18 cellular contexts compared by ENCODE assay signal in genomic region chr11:121444508-121444907, GRCh38. TPM values are rescaled to one million over a fixed set of nuclear protein-coding genes. Genes with fewer than 3 reads are reported as not detected.
DNase-seq lines count a peak whose midpoint lies in the region; ATAC-seq, FAIRE-seq and TF ChIP-seq lines count a peak whose summit lies in the region.
"Had no signal": no experiment of that assay in that cellular context is flagged by ENCODE, and none has a peak within 500 bp of the region (broad histone marks: within the 10 kb centered on the region; RNA-seq: fewer than 3 reads in every experiment).

No MANE protein-coding gene starts in this region.

- FAIRE-seq in GM18507 (lab: Jason Lieb, UNC): peak; percentile 5

- H3K27me3 Mint-ChIP-seq in stimulated activated naive CD8-positive, alpha-beta T cell treated with anti-CD3 and anti-CD28 coated beads, Interleukin-15, Interleukin-2, amounts not matched to agents 100 ng/mL and 50 ng/mL, for 24 hours: no peaks in the 10 kb centered on the region
- no peaks in the 10 kb centered on the region for H3K27me3 Mint-ChIP-seq in activated naive CD8-positive, alpha-beta T cell treated with anti-CD3 and anti-CD28 coated beads for 36 hours

- H3K4me3 ChIP-seq in hepatocyte: no peak overlapping the region
- H3K4me3 ChIP-seq: SJSA1 had no signal

- no peaks in the 10 kb centered on the region for H4K20me1 ChIP-seq in hepatocyte (ENCODE audit: insufficient read depth, poor library complexity, severe bottlenecking)

- no peaks in the 10 kb centered on the region for H3K27me3 ChIP-seq in hepatocyte
- H3K27me3 ChIP-seq: SJSA1 had no signal

- 89% methylated on average over 5 of the region's 5 CpGs for WGBS in hepatocyte (ENCODE audit: low lambda C conversion rate, missing lambda C conversion rate)

- H3K27ac ChIP-seq in hepatocyte: no peak overlapping the region
- H3K27ac ChIP-seq: SJSA1 had no signal

- no peaks in the 10 kb centered on the region for H3K36me3 ChIP-seq in hepatocyte (replicated peaks; ENCODE audit: insufficient read depth, low read depth)
- H3K36me3 ChIP-seq: SJSA1 had no signal

- H3K9me3 Mint-ChIP-seq in stimulated activated naive CD8-positive, alpha-beta T cell treated with anti-CD3 and anti-CD28 coated beads, Interleukin-15, Interleukin-2, amounts not matched to agents 100 ng/mL and 50 ng/mL, for 24 hours: no peaks in the 10 kb centered on the region
- H3K9me3 Mint-ChIP-seq in activated naive CD8-positive, alpha-beta T cell treated with anti-CD3 and anti-CD28 coated beads for 36 hours: no peaks in the 10 kb centered on the region
- H3K9me3 Mint-ChIP-seq: HFFc6 had no signal

- H3K9me3 ChIP-seq in hepatocyte (ENCODE audit: low read depth): no peaks in the 10 kb centered on the region
- H3K9me3 ChIP-seq: SJSA1 had no signal

- DNase-seq in stimulated activated naive CD8-positive, alpha-beta T cell treated with anti-CD3 and anti-CD28 coated beads, Interleukin-15, Interleukin-2, amounts not matched to agents 100 U/mL and 50 U/mL, for 24 hours: no peak
- DNase-seq in GM18507 (ENCODE audit: extremely low spot score, insufficient read length, low read depth) (no peak), hepatocyte (ENCODE audit: low spot score) (no peak), NCI-H1105 treated with DMSO at 0.1 percent for 48 hours (lab: John Stamatoyannopoulos, UW) (no peak)
- no peak for DNase-seq in activated naive CD8-positive, alpha-beta T cell treated with anti-CD3 and anti-CD28 coated beads for 36 hours
- DNase-seq: DMS79, GDM1, GOT3, HFFc6, KBM-7, NCI-H1048, NCI-H1694, NCI-H345, NCI-H526 treated with DMSO at 0.1 percent for 48 hours, PC-3 had no signal

- peak overlapping the region; percentile 51 for H3K27ac Mint-ChIP-seq in stimulated activated naive CD8-positive, alpha-beta T cell treated with anti-CD3 and anti-CD28 coated beads, Interleukin-15, Interleukin-2, amounts not matched to agents 100 ng/mL and 50 ng/mL, for 24 hours
- H3K27ac Mint-ChIP-seq in activated naive CD8-positive, alpha-beta T cell treated with anti-CD3 and anti-CD28 coated beads for 36 hours: peak overlapping the region; percentile 90
- H3K27ac Mint-ChIP-seq: HFFc6 had no signal

- TF ChIP-seq CTCF in hepatocyte (IDR thresholded peaks at IDR 0.05; ENCODE audit: poor library complexity): no peak

- H2AFZ ChIP-seq in hepatocyte: no peak overlapping the region

- no peaks in the 10 kb centered on the region for H3K79me2 ChIP-seq in hepatocyte

- peaks cover 56% of the 10 kb centered on the region for H3K4me1 Mint-ChIP-seq in stimulated activated naive CD8-positive, alpha-beta T cell treated with anti-CD3 and anti-CD28 coated beads, Interleukin-15, Interleukin-2, amounts not matched to agents 100 ng/mL and 50 ng/mL, for 24 hours (ENCODE audit: low read depth)
- peaks cover 56% of the 10 kb centered on the region for H3K4me1 Mint-ChIP-seq in activated naive CD8-positive, alpha-beta T cell treated with anti-CD3 and anti-CD28 coated beads for 36 hours

- peaks cover 14% of the 10 kb centered on the region for H3K36me3 Mint-ChIP-seq in stimulated activated naive CD8-positive, alpha-beta T cell treated with anti-CD3 and anti-CD28 coated beads, Interleukin-15, Interleukin-2, amounts not matched to agents 100 ng/mL and 50 ng/mL, for 24 hours (ENCODE audit: low read depth)
- H3K36me3 Mint-ChIP-seq in activated naive CD8-positive, alpha-beta T cell treated with anti-CD3 and anti-CD28 coated beads for 36 hours: peaks cover 32% of the 10 kb centered on the region

- H3K9me2 ChIP-seq in hepatocyte (replicated peaks; ENCODE audit: insufficient read depth): no peaks in the 10 kb centered on the region

- H3K4me1 ChIP-seq in hepatocyte (ENCODE audit: insufficient read depth): no peaks in the 10 kb centered on the region
- H3K4me1 ChIP-seq: SJSA1 had no signal

- H3K4me2 ChIP-seq in hepatocyte: no peak overlapping the region

- H3K4me3 Mint-ChIP-seq in stimulated activated naive CD8-positive, alpha-beta T cell treated with anti-CD3 and anti-CD28 coated beads, Interleukin-15, Interleukin-2, amounts not matched to agents 100 ng/mL and 50 ng/mL, for 24 hours: no peak overlapping the region
- H3K4me3 Mint-ChIP-seq in activated naive CD8-positive, alpha-beta T cell treated with anti-CD3 and anti-CD28 coated beads for 36 hours: no peak overlapping the region
- H3K4me3 Mint-ChIP-seq: HFFc6 had no signal

- no peak for ATAC-seq in stimulated activated naive CD8-positive, alpha-beta T cell treated with anti-CD3 and anti-CD28 coated beads, Interleukin-15, Interleukin-2, amounts not matched to agents 100 U/mL and 50 U/mL, for 24 hours
- no peak for ATAC-seq in HG03342 (IDR thresholded peaks at IDR 0.05; ENCODE audit: unreplicated experiment)
- ATAC-seq: PC-3 had no signal

RNA-seq across cellular contexts. Expression of gene SORL1, which starts 7.6 kb away (rescaled TPM):
- total RNA-seq in activated naive CD8-positive, alpha-beta T cell treated with anti-CD3 and anti-CD28 coated beads for 36 hours: 10 to 100 TPM; 47.5 to 47.9 TPM
- 26.5 and 29.2 TPM in 2 replicates for total RNA-seq in hepatocyte
- 13.5 and 14.9 TPM in 2 replicates for polyA plus RNA-seq in hepatocyte
